9 cellular contexts compared by ENCODE assay signal in genomic region chr19:41225238-41226052, GRCh38. TPM values are rescaled to one million over a fixed set of nuclear protein-coding genes. Genes with fewer than 3 reads are reported as not detected.
DNase-seq lines count a peak whose midpoint lies in the region; ATAC-seq, FAIRE-seq and TF ChIP-seq lines count a peak whose summit lies in the region.
"Had no signal": no experiment of that assay in that cellular context is flagged by ENCODE, and none has a peak within 500 bp of the region (broad histone marks: within the 10 kb centered on the region; RNA-seq: fewer than 3 reads in every experiment).

No MANE protein-coding gene starts in this region.

- peak overlapping the region; percentile 27 to 61 (median 52) for H3K4me3 ChIP-seq in heart right ventricle

- peak; percentile 94 for DNase-seq in AG08395 (ENCODE audit: low spot score)
- peak; percentile 96 for DNase-seq in NCI-H226
- DNase-seq in heart right ventricle: peak in 1 of 2 donors; percentile 68
- peak; percentile 98 for DNase-seq in renal cortical epithelial cell (ENCODE audit: low read depth)
- no peak for DNase-seq in effector CD8-positive, alpha-beta T cell (lab: John Stamatoyannopoulos, UW)
- no peak for DNase-seq in GM19239 (ENCODE audit: insufficient read length, low spot score)
- DNase-seq in inferior parietal cortex (ENCODE audit: extremely low spot score): no peak

- 50% methylated on average over 29 of the region's 29 CpGs for WGBS in heart right ventricle, 2 donors

- peaks cover 23% of the 10 kb centered on the region for H3K4me1 Mint-ChIP-seq in activated naive CD4-positive, alpha-beta T cell treated with anti-CD3 and anti-CD28 coated beads, Interleukin-2, amount 50 U/mL, for 24 hours

- peaks cover 0 to 45% (median 0%) of the 10 kb centered on the region in 7 donors for H3K27me3 ChIP-seq in heart right ventricle

- peaks cover 0 to 20% (median 0%) of the 10 kb centered on the region in 9 donors for H3K36me3 ChIP-seq in heart right ventricle

- peaks cover 5 to 32% (median 15%) of the 10 kb centered on the region in 9 donors for H3K4me1 ChIP-seq in heart right ventricle

- no peak for TF ChIP-seq CTCF in heart right ventricle (IDR thresholded peaks at IDR 0.05)

- ATAC-seq in heart right ventricle: peak; percentile 59 to 81 (median 73)

- no peaks in the 10 kb centered on the region for H3K36me3 Mint-ChIP-seq in activated naive CD4-positive, alpha-beta T cell treated with anti-CD3 and anti-CD28 coated beads, Interleukin-2, amount 50 U/mL, for 24 hours

- H3K27ac ChIP-seq in heart right ventricle: peak overlapping the region; percentile 61 to 87 (median 78)

- H3K27me3 Mint-ChIP-seq in activated naive CD4-positive, alpha-beta T cell treated with anti-CD3 and anti-CD28 coated beads, Interleukin-2, amount 50 U/mL, for 24 hours: peaks cover 5% of the 10 kb centered on the region

- no peaks in the 10 kb centered on the region for H3K9me3 Mint-ChIP-seq in activated naive CD4-positive, alpha-beta T cell treated with anti-CD3 and anti-CD28 coated beads, Interleukin-2, amount 50 U/mL, for 24 hours

- intact Hi-C loops in heart right ventricle (cut with DNase I): loop anchor here in 3 of 10 donors (5.0 kb wide), 1 partner anchor 37 kb away; the partner anchor contains the start of gene HNRNPUL1 (in 3 of the 3)

- H3K9me3 ChIP-seq in heart right ventricle: no peaks in the 10 kb centered on the region

- no peak for FAIRE-seq in GM19239 (lab: Jason Lieb, UNC)
- FAIRE-seq: frontal cortex had no signal

- peak overlapping the region; percentile 86 for H3K27ac Mint-ChIP-seq in activated naive CD4-positive, alpha-beta T cell treated with anti-CD3 and anti-CD28 coated beads, Interleukin-2, amount 50 U/mL, for 24 hours

- H3K4me3 Mint-ChIP-seq in activated naive CD4-positive, alpha-beta T cell treated with anti-CD3 and anti-CD28 coated beads, Interleukin-2, amount 50 U/mL, for 24 hours: peak overlapping the region; percentile 82

RNA-seq across cellular contexts. Expression of gene AXL, which starts 6.4 kb away (rescaled TPM):
- total RNA-seq in heart right ventricle: 10 to 100 TPM in 4 of 10 donors, 1 to 10 TPM in 6; 6.5 to 22.8 (median 9.8) TPM
- 10 to 100 TPM in 1 of 2 donors, 1 to 10 TPM in 1; 7.9 to 13.0 TPM for polyA plus RNA-seq in heart right ventricle
- total RNA-seq in renal cortical epithelial cell: 151 and 220 TPM in 2 replicates

RNA-seq across cellular contexts. Expression of gene CYP2S1, which starts 32.4 kb away (rescaled TPM):
- total RNA-seq in heart right ventricle (1 to 10 TPM in 1 of 10 donors, under 1 TPM in 4, not detected in 5; 0.42 to 1.1 (median 0.59) TPM), renal cortical epithelial cell (2.2 and 3.1 TPM in 2 replicates)
- under 1 TPM; 0.29 to 0.30 TPM for polyA plus RNA-seq in heart right ventricle

RNA-seq across cellular contexts. Expression of gene HNRNPUL1, which starts 38.7 kb away (rescaled TPM):
- 100 to 1,000 TPM; 101 to 151 (median 108) TPM for total RNA-seq in heart right ventricle
- 10 to 100 TPM; 55.5 to 65.6 TPM for polyA plus RNA-seq in heart right ventricle
- total RNA-seq in renal cortical epithelial cell: 68.1 and 131 TPM in 2 replicates

Comparison
In these comparisons a context has a peak if more than half of its experiments do, and no peak if none do; other contexts are left out.
1. DNase-seq: peak in AG08395 (single experiment), NCI-H226 (single experiment) and renal cortical epithelial cell (single experiment); none in effector CD8-positive, alpha-beta T cell (single experiment), GM19239 (single experiment) and inferior parietal cortex (single experiment).